Comparison of ENCODE assay signal across 12 cellular contexts in genomic region chr19:47949852-47950521, GRCh38. TPM values are rescaled to one million over a fixed set of nuclear protein-coding genes. Genes with fewer than 3 reads are reported as not detected.
A peak's percentile ranks its signal among the peaks of the same experiment; 100 is the strongest.
DNase-seq lines count a peak whose midpoint lies in the region; ATAC-seq and TF ChIP-seq lines count a peak whose summit lies in the region.
"Not testable (repeated sequence)": the region's sequence is repeated elsewhere in the genome, so short reads cannot be mapped to it uniquely, and the experiment has no call there.
"Had no signal": no experiment of that assay in that cellular context is flagged by ENCODE, and none has a peak within 500 bp of the region (broad histone marks: within the 10 kb centered on the region; RNA-seq: fewer than 3 reads in every experiment).

No MANE protein-coding gene starts in this region.

- H3K4me2 ChIP-seq in Loucy (ENCODE audit: low read depth, low read length, poor library complexity, severe bottlenecking), result not testable (repeated sequence)

- not testable (repeated sequence) for H2AFZ ChIP-seq in Loucy (ENCODE audit: low read length)

- H3K9ac ChIP-seq in Loucy (ENCODE audit: low read depth, low read length, poor library complexity, severe bottlenecking), result not testable (repeated sequence)

- H3K4me1 Mint-ChIP-seq in CD8-positive, alpha-beta memory T cell; activated B cell treated with CpG ODN at 0.5 μM for 24 hours; endothelial cell (ENCODE audit: unreplicated experiment); progenitor cell of endocrine pancreas (ENCODE audit: low read depth): not testable (repeated sequence)

- in situ Hi-C loops in transverse colon (cut with MboI; ENCODE audit: low pct_ligation_motif_present in 1 of 4, low pct_unique_long_range_greater_than_20kb in 1 of 4, low sequenced_read_pairs in 3 of 4), result loop anchor here in 3 of 4 donors (25.0 kb wide), 3 partner anchors 137 to 337 kb away; partner anchors contain the start of genes LIG1 (in 1 of the 3) and ZSWIM9 (in 1 of the 3)

- H3K9me3 Mint-ChIP-seq in CD8-positive, alpha-beta memory T cell; activated B cell treated with CpG ODN at 0.5 μM for 24 hours; activated naive CD4-positive, alpha-beta T cell treated with anti-CD3 and anti-CD28 coated beads, Interleukin-2, amount 50 U/mL, for 72 hours; endothelial cell (ENCODE audit: unreplicated experiment); progenitor cell of endocrine pancreas (ENCODE audit: low read depth): not testable (repeated sequence)

- not testable (repeated sequence) for H3F3A ChIP-seq in Loucy (ENCODE audit: low read depth)

- TF ChIP-seq EP300 in transverse colon (IDR thresholded peaks at IDR 0.05; ENCODE audit: low read depth), result not testable (repeated sequence)

- not testable (repeated sequence) for H3K4me3 ChIP-seq in CD8-positive, alpha-beta memory T cell (ENCODE audit: low read length); Loucy (ENCODE audit: low read length, poor library complexity, severe bottlenecking); right lobe of liver; transverse colon

- CTCF ChIA-PET in CD8-positive, alpha-beta memory T cell (lab: Charles Lee); activated B cell treated with CpG ODN at 0.5 μM for 24 hours (lab: Charles Lee): not testable (repeated sequence)

- not testable (repeated sequence) for H3K36me3 Mint-ChIP-seq in CD8-positive, alpha-beta memory T cell; activated B cell treated with CpG ODN at 0.5 μM for 24 hours (ENCODE audit: low read depth); activated naive CD4-positive, alpha-beta T cell treated with anti-CD3 and anti-CD28 coated beads, Interleukin-2, amount 50 U/mL, for 72 hours; endothelial cell (ENCODE audit: low read depth, unreplicated experiment); progenitor cell of endocrine pancreas (ENCODE audit: insufficient read depth)

- not testable (repeated sequence) for H3K9me2 ChIP-seq in Loucy (replicated peaks; ENCODE audit: low read depth, low read length)

- H3K27me3 Mint-ChIP-seq in CD8-positive, alpha-beta memory T cell; activated B cell treated with CpG ODN at 0.5 μM for 24 hours; endothelial cell (ENCODE audit: unreplicated experiment); progenitor cell of endocrine pancreas: not testable (repeated sequence)

- TF ChIP-seq CTCF in Loucy (conservative IDR thresholded peaks at IDR 0.05; ENCODE audit: low read length), result peak; percentile 36
- not testable (repeated sequence) for TF ChIP-seq CTCF in activated B cell treated with CpG ODN at 0.5 μM for 24 hours (IDR thresholded peaks at IDR 0.05)
- peak; percentile 82 for TF ChIP-seq CTCF in endothelial cell (IDR thresholded peaks at IDR 0.05; ENCODE audit: unreplicated experiment)
- TF ChIP-seq CTCF in right lobe of liver (IDR thresholded peaks at IDR 0.05), result peak in 1 of 4 donors; percentile 12
- TF ChIP-seq CTCF in progenitor cell of endocrine pancreas (IDR thresholded peaks at IDR 0.05; ENCODE audit: unreplicated experiment), result peak; percentile 49
- TF ChIP-seq CTCF in transverse colon (IDR thresholded peaks at IDR 0.05), result peak in 3 of 5 experiments; percentile 7 to 24 (median 10)

- H3K4me3 Mint-ChIP-seq in CD8-positive, alpha-beta memory T cell; activated B cell treated with CpG ODN at 0.5 μM for 24 hours; endothelial cell (ENCODE audit: unreplicated experiment); progenitor cell of endocrine pancreas (ENCODE audit: low read depth): not testable (repeated sequence)

- TF ChIP-seq POLR2A in right lobe of liver (IDR thresholded peaks at IDR 0.05); transverse colon (IDR thresholded peaks at IDR 0.05): not testable (repeated sequence)

- H3K27me3 ChIP-seq in CD8-positive, alpha-beta memory T cell (ENCODE audit: insufficient read depth, low read length, poor library complexity, severe bottlenecking); Loucy (ENCODE audit: insufficient read depth, low read length, poor library complexity, severe bottlenecking); right lobe of liver; transverse colon: not testable (repeated sequence)

- not testable (repeated sequence) for H3K79me2 ChIP-seq in Loucy (ENCODE audit: insufficient read depth, low read length)

- intact Hi-C loops in activated B cell treated with CpG ODN at 0.5 μM for 24 hours (cut with micrococcal nuclease); right lobe of liver (cut with DNase I); transverse colon (cut with DNase I; ENCODE audit: low total_unique reads): not testable (repeated sequence)

- POLR2A ChIA-PET in CD8-positive, alpha-beta memory T cell (lab: Charles Lee); activated B cell treated with CpG ODN at 0.5 μM for 24 hours (lab: Charles Lee): not testable (repeated sequence)

- H3K36me3 ChIP-seq in CD8-positive, alpha-beta memory T cell (ENCODE audit: insufficient read depth, low read length); Loucy (ENCODE audit: insufficient read depth, low read length); right lobe of liver; transverse colon: not testable (repeated sequence)

- H3K27ac ChIP-seq in CD8-positive, alpha-beta memory T cell (ENCODE audit: low read depth, low read length); right lobe of liver; transverse colon: not testable (repeated sequence)

- peak in 3 of 5 donors; percentile 8 to 63 (median 16) for DNase-seq in CD8-positive, alpha-beta memory T cell
- DNase-seq in activated B cell treated with CpG ODN at 0.5 μM for 24 hours (peak; percentile 30), right lobe of liver (peak; percentile 24 to 62 (median 55)), progenitor cell of endocrine pancreas (ENCODE audit: low spot score, unreplicated experiment) (peak; percentile 43), transverse colon (peak; percentile 19)
- DNase-seq in activated naive CD4-positive, alpha-beta T cell treated with anti-CD3 and anti-CD28 coated beads, Interleukin-2, amount 50 U/mL, for 72 hours (ENCODE audit: low spot score in 2 of 2), result peak; percentile 34 to 65
- DNase-seq in endothelial cell (ENCODE audit: low spot score), result not testable (repeated sequence)

- 71% methylated on average over 23 of the region's 24 CpGs for WGBS in right lobe of liver (ENCODE audit: insufficient coverage, low coverage, low lambda C conversion rate, missing lambda C conversion rate)
- 82 to 95% methylated on average over 18 to 23 of the region's 24 CpGs for WGBS in transverse colon (ENCODE audit: low coverage in 1 of 2), 2 donors

- not testable (repeated sequence) for ATAC-seq in activated B cell treated with CpG ODN at 0.5 μM for 24 hours (ENCODE audit: low read depth); activated naive CD4-positive, alpha-beta T cell treated with anti-CD3 and anti-CD28 coated beads, Interleukin-2, amount 50 U/mL, for 72 hours; right lobe of liver

- not testable (repeated sequence) for H3K4me1 ChIP-seq in CD8-positive, alpha-beta memory T cell (ENCODE audit: insufficient read depth, low read length); Loucy (ENCODE audit: insufficient read depth, low read length, poor library complexity, severe bottlenecking); right lobe of liver; transverse colon

- not testable (repeated sequence) for H3K27ac Mint-ChIP-seq in CD8-positive, alpha-beta memory T cell; activated B cell treated with CpG ODN at 0.5 μM for 24 hours; activated naive CD4-positive, alpha-beta T cell treated with anti-CD3 and anti-CD28 coated beads, Interleukin-2, amount 50 U/mL, for 72 hours; endothelial cell (ENCODE audit: unreplicated experiment); progenitor cell of endocrine pancreas

- H4K20me1 ChIP-seq in Loucy (ENCODE audit: insufficient read depth, low read length, poor library complexity, severe bottlenecking), result not testable (repeated sequence)

- not testable (repeated sequence) for H3K9me3 ChIP-seq in CD8-positive, alpha-beta memory T cell (ENCODE audit: low read length); Loucy (ENCODE audit: insufficient read depth, low read depth, low read length); right lobe of liver; transverse colon

RNA-seq across cellular contexts. Expression of gene BSPH1, which starts 42.0 kb away (rescaled TPM):
- total RNA-seq in CD8-positive, alpha-beta memory T cell, result not detected
- not detected for polyA plus RNA-seq in CD8-positive, alpha-beta memory T cell
- total RNA-seq in activated B cell treated with CpG ODN at 0.5 μM for 24 hours (not detected in 2 replicates), endothelial cell (ENCODE audit: unreplicated experiment) (not detected), right lobe of liver (not detected), progenitor cell of endocrine pancreas (not detected in 2 replicates), transverse colon (not detected)
- total RNA-seq in activated naive CD4-positive, alpha-beta T cell treated with anti-CD3 and anti-CD28 coated beads, Interleukin-2, amount 50 U/mL, for 72 hours, result not detected
- total RNA-seq: HT1080, left ventricle myocardium superior, myocyte, Peyer's patch had no signal

RNA-seq across cellular contexts. Expression of gene ELSPBP1, which starts 44.4 kb away (rescaled TPM):
- total RNA-seq in CD8-positive, alpha-beta memory T cell, result not detected
- polyA plus RNA-seq in CD8-positive, alpha-beta memory T cell, result not detected
- total RNA-seq in activated B cell treated with CpG ODN at 0.5 μM for 24 hours, result not detected in 2 replicates
- not detected for total RNA-seq in activated naive CD4-positive, alpha-beta T cell treated with anti-CD3 and anti-CD28 coated beads, Interleukin-2, amount 50 U/mL, for 72 hours
- not detected for total RNA-seq in endothelial cell (ENCODE audit: unreplicated experiment)
- total RNA-seq in right lobe of liver, result not detected
- total RNA-seq in progenitor cell of endocrine pancreas, result not detected in 2 replicates
- total RNA-seq in transverse colon, result not detected
- total RNA-seq: HT1080, left ventricle myocardium superior, myocyte, Peyer's patch had no signal
